9 cellular contexts compared by ENCODE assay signal in the genomic region with DNA sequence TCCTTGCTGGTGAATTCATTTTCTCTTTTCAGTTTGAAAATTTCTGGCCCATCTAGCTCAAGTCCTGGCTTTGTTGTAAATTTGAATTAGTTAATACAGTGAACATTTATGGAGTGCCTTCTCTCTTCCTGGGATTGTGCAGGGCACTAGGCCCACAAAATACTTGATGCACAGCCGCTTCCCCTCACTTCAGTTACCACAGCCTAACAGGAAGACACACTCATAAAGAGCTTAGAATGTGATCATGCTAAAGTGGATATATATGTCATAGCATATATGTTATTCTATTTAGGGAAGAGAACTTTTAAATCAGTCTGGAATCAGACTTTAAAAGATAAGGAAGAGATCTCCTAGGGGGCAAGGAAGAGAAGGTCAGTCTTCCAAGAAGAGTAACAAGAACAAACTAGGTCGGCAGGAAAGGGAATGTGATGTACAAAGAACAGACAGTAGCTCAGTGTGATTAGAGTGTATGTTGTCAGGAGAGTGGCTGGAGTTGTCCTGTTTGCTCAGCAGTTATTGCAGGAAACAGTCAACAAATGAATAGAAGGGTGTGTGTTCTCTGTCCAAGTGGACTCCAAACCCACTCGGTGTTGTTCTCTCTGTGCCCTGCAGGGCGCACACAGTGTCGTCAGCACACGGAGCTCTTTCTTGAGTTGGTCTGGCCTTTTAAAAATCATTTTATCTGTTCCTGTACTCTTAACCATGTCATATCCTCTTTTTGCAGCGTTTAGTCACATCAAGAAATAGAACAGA.
DNase-seq lines count a peak whose midpoint lies in the region; ATAC-seq, FAIRE-seq and TF ChIP-seq lines count a peak whose summit lies in the region.
"Had no signal": no experiment of that assay in that cellular context is flagged by ENCODE, and none has a peak within 500 bp of the region (broad histone marks: within the 10 kb centered on the region; RNA-seq: fewer than 3 reads in every experiment).

No MANE protein-coding gene starts in this region.

- H3K27ac Mint-ChIP-seq in HFFc6, result no peak overlapping the region

- H3K4me3 ChIP-seq in A549 (no peak overlapping the region), GM12878 (no peak overlapping the region), ovary (no peak overlapping the region)

- H3K9me3 ChIP-seq in A549, result no peaks in the 10 kb centered on the region
- H3K9me3 ChIP-seq in GM12878 (replicated peaks; ENCODE audit: control insufficient read depth, insufficient read depth, low read length), result no peaks in the 10 kb centered on the region; the same call in 2 of the 3 replicates
- H3K9me3 ChIP-seq in ovary, result no peaks in the 10 kb centered on the region

- H3K36me3 Mint-ChIP-seq in HFFc6 (ENCODE audit: low read depth), result peaks cover 23% of the 10 kb centered on the region

- no peak for TF ChIP-seq EP300 in A549 (IDR thresholded peaks at IDR 0.05)
- no peak for TF ChIP-seq EP300 in GM12878 (IDR thresholded peaks at IDR 0.05; ENCODE audit: borderline replicate concordance in 1 of 2, control insufficient read depth in 1 of 2, low read depth in 2 of 2, low read length in 2 of 2)
- no peak for TF ChIP-seq EP300 in ovary (IDR thresholded peaks at IDR 0.05)

- intact Hi-C loops in GM12878 (cut with micrococcal nuclease; ENCODE audit: unreplicated experiment), result no loop called here
- intact Hi-C loops in ovary (cut with DNase I), result loop anchor here in 1 of 4 donors (10.0 kb wide), 1 partner anchor 58 kb away; no protein-coding TSS in a partner anchor

- no TSS peak for BruUV-seq in GM12878 (replicated peaks; lab: Mats Ljungman, UMichigan)

- H4K20me1 ChIP-seq in GM12878 (ENCODE audit: control insufficient read depth, insufficient read depth), result no peaks in the 10 kb centered on the region; the same call in 1 of the 2 replicates

- H3K9me3 Mint-ChIP-seq in HFFc6, result no peaks in the 10 kb centered on the region

- no peak for FAIRE-seq in A549 (lab: Jason Lieb, UNC)
- no peak for FAIRE-seq in GM12878 (lab: Jason Lieb, UNC)

- H3K9ac ChIP-seq in GM12878 (ENCODE audit: control insufficient read depth, insufficient read depth, low read length), result no peak overlapping the region

- RAD21 ChIA-PET in GM12878 (lab: Charles Lee; ENCODE audit: unreplicated experiment), result no interaction called here

- no peak overlapping the region for H3K4me3 Mint-ChIP-seq in HFFc6

- in situ Hi-C loops in GM12878 (cut with MboI), result no loop called here

- 56% methylated on average over 7 of the region's 7 CpGs for WGBS in A549 (ENCODE audit: missing lambda C conversion rate)
- WGBS in GM12878 (ENCODE audit: insufficient coverage, insufficient replicate concordance, low lambda C conversion rate, missing lambda C conversion rate), result 90% methylated on average over 7 of the region's 7 CpGs
- 72 to 75% (median 74%) methylated on average over 7 of the region's 7 CpGs for WGBS in ovary, 3 donors

- H3K27me3 Mint-ChIP-seq in HFFc6 (ENCODE audit: insufficient read depth), result no peaks in the 10 kb centered on the region

- H3K4me1 ChIP-seq in A549 (0 out of 3 replicates have a peak, but pooled peaks cover 5% of the 10 kb centered on the region), GM12878 (ENCODE audit: control insufficient read depth, insufficient read depth, low read length) (no peaks in the 10 kb centered on the region), ovary (ENCODE audit: insufficient read depth) (peaks cover 1% of the 10 kb centered on the region)

- H3K27ac ChIP-seq in A549 (no peak overlapping the region), GM12878 (ENCODE audit: control insufficient read depth, insufficient read depth) (no peak overlapping the region), ovary (no peak overlapping the region)

- POLR2A ChIA-PET in A549 (lab: Yijun Ruan, JAX) (no interaction called here), GM12878 (lab: Charles Lee) (interaction anchor here (0.9 kb wide), 1 partner anchor 55 kb away, joined by 3 read pairs; no protein-coding TSS in a partner anchor)

- CTCF ChIA-PET in A549 (lab: Yijun Ruan, JAX) (interaction anchor here (0.8 to 1.4 kb wide), 4 partner anchors 11 to 139 kb away, joined by 3 to 6 read pairs (median 3); no protein-coding TSS in a partner anchor), GM12878 (lab: Yijun Ruan, JAX) (interaction anchor here (1.2 kb wide), 2 partner anchors 9 to 181 kb away, joined by 3 to 10 read pairs; no protein-coding TSS in a partner anchor)

- H2AFZ ChIP-seq in GM12878 (ENCODE audit: control insufficient read depth, low read depth, low read length), result no peak overlapping the region

- no peak for TF ChIP-seq POLR2A in A549 (IDR thresholded peaks at IDR 0.05; ENCODE audit: low read length)
- no peak for TF ChIP-seq POLR2A in GM12878 (IDR thresholded peaks at IDR 0.05; ENCODE audit: low read depth, low read length)
- no peak for TF ChIP-seq POLR2A in ovary (IDR thresholded peaks at IDR 0.05)

- H3K27me3 ChIP-seq in GM12878 (replicated peaks in 1 of 2; ENCODE audit: control insufficient read depth in 2 of 2, insufficient read depth in 2 of 2, low read length in 1 of 2) (no peaks in the 10 kb centered on the region), ovary (no peaks in the 10 kb centered on the region)

- H3K79me2 ChIP-seq in GM12878 (ENCODE audit: control insufficient read depth, insufficient read depth, low read length), result no peaks in the 10 kb centered on the region

- TF ChIP-seq RAD21 in A549 (conservative IDR thresholded peaks at IDR 0.05 in 1 of 2, IDR thresholded peaks at IDR 0.05 in 1 of 2) (no peak), GM12878 (IDR thresholded peaks at IDR 0.05; ENCODE audit: insufficient read depth, low read depth, low read length) (no peak)

- DNase-seq in A549 (ENCODE audit: low read depth in 1 of 2, low spot score in 1 of 2) (peak in 1 of 2 experiments; percentile 42), HFFc6 (no peak), GM12878 (ENCODE audit: low read depth, low spot score) (no peak), iPS-NIHi11 (ENCODE audit: low spot score) (peak; percentile 31), pons (ENCODE audit: low spot score) (no peak), AG20443 (ENCODE audit: low spot score) (no peak), ovary (no peak)
- DNase-seq in stimulated activated CD8-positive, alpha-beta memory T cell treated with anti-CD3 and anti-CD28 coated beads, Interleukin-4, amount 100 ng/mL, for 48 hours, result no peak
- DNase-seq: NCI-H446 had no signal

- H3K36me3 ChIP-seq in GM12878 (ENCODE audit: control insufficient read depth in 2 of 2, insufficient read depth in 2 of 2, low read length in 1 of 2), result peaks cover 0 to 10% of the 10 kb centered on the region in 2 experiments; a peak in 2 of 4 replicates
- no peaks in the 10 kb centered on the region for H3K36me3 ChIP-seq in ovary

- SMC1A ChIA-PET in GM12878 (lab: Charles Lee; ENCODE audit: uncharacterized antibody, unreplicated experiment), result interaction anchor here (0.8 to 1.6 kb wide), 4 partner anchors 9 to 21 kb away, joined by 3 to 6 read pairs (median 4); no protein-coding TSS in a partner anchor

- ATAC-seq in A549 (peak; percentile 59 to 91), GM12878 (peak; percentile 52; the same call in 2 of the 3 replicates)

- no peak overlapping the region for H3K4me2 ChIP-seq in A549
- no peak overlapping the region for H3K4me2 ChIP-seq in GM12878 (ENCODE audit: control insufficient read depth, insufficient read depth)

- peaks cover 20% of the 10 kb centered on the region for H3K4me1 Mint-ChIP-seq in HFFc6 (ENCODE audit: low read depth)

- no peak for TF ChIP-seq CTCF in A549 (IDR thresholded peaks at IDR 0.05)
- TF ChIP-seq CTCF in HFFc6 (IDR thresholded peaks at IDR 0.05), result peak; percentile 46
- TF ChIP-seq CTCF in GM12878 (IDR thresholded peaks at IDR 0.05 in 2 of 3, conservative IDR thresholded peaks at IDR 0.05 in 1 of 3; ENCODE audit: control insufficient read depth in 2 of 3, extremely low read depth in 1 of 3, insufficient read depth in 1 of 3, low read depth in 3 of 3, low read length in 3 of 3), result 0 out of 6 replicates have a peak, but pooled peaks of 1 of the 3 experiments have one; percentile 22
- no peak for TF ChIP-seq CTCF in ovary (IDR thresholded peaks at IDR 0.05)

TF ChIP-seq in A549, 52 proteins besides CTCF, POLR2A, EP300 and RAD21:
- TF ChIP-seq ZNF302 (CRISPR knock-in tag; IDR thresholded peaks at IDR 0.05) (no peak), GATA3 (IDR thresholded peaks at IDR 0.05; ENCODE audit: borderline replicate concordance) (no peak), HOXB13 (CRISPR knock-in tag; IDR thresholded peaks at IDR 0.05; ENCODE audit: low read depth) (no peak), NFE2L2 (conservative IDR thresholded peaks at IDR 0.05; ENCODE audit: low read length) (no peak), SREBF2 (IDR thresholded peaks at IDR 0.05) (no peak), PHF8 (IDR thresholded peaks at IDR 0.05; ENCODE audit: borderline replicate concordance, low read depth) (no peak), ESRRA (IDR thresholded peaks at IDR 0.05; ENCODE audit: borderline replicate concordance, low read length) (no peak), ZC3H11A (IDR thresholded peaks at IDR 0.05) (no peak), EHF (CRISPR knock-in tag; IDR thresholded peaks at IDR 0.05) (no peak)
- TF ChIP-seq, protein P1, sequence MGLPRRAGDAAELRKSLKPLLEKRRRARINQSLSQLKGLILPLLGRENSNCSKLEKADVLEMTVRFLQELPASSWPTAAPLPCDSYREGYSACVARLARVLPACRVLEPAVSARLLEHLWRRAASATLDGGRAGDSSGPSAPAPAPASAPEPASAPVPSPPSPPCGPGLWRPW (IDR thresholded peaks at IDR 0.05), result no peak
TF ChIP-seq in A549: peak in this region for 0.

TF ChIP-seq in GM12878, 131 proteins besides CTCF, POLR2A, EP300 and RAD21 (continues in another document):
- TF ChIP-seq, protein P2, sequence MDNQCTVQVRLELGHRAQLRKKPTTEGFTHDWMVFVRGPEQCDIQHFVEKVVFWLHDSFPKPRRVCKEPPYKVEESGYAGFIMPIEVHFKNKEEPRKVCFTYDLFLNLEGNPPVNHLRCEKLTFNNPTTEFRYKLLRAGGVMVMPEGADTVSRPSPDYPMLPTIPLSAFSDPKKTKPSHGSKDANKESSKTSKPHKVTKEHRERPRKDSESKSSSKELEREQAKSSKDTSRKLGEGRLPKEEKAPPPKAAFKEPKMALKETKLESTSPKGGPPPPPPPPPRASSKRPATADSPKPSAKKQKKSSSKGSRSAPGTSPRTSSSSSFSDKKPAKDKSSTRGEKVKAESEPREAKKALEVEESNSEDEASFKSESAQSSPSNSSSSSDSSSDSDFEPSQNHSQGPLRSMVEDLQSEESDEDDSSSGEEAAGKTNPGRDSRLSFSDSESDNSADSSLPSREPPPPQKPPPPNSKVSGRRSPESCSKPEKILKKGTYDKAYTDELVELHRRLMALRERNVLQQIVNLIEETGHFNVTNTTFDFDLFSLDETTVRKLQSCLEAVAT (IDR thresholded peaks at IDR 0.05), result no peak
- TF ChIP-seq PAX8 (IDR thresholded peaks at IDR 0.05) (no peak), JUND (IDR thresholded peaks at IDR 0.05; ENCODE audit: low read depth, low read length) (no peak), SRF (IDR thresholded peaks at IDR 0.05; ENCODE audit: low read depth in 2 of 2, low read length in 2 of 2) (no peak)
